ENCODE assay signal across 31 cellular contexts in the genomic region with DNA sequence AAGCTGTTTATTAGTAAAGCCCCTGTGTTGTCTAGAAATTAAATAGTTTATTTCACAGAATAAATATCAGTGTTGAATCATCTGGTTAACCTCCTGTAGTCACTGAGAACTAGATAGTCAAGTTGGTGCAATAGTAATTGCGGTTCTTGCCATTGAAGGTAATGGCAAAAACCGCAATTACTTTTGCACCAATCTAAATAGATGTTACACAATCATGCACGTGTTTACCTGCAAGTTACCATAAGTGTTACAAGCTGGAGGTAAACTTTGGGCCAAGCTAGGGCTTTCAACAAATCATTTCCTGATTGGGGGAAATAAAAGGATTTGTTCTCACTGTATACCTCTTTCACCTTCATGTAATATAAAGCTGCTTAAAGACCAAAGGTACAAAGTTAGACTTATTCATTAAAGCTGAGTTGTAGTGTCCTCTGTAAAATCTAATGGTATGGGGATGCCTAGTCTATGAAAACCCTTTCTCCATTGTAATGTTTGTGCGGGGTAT. TPM values are rescaled to one million over a fixed set of nuclear protein-coding genes. Genes with fewer than 3 reads are reported as not detected.
"Had no signal": no experiment of that assay in that cellular context is flagged by ENCODE, and none has a peak within 500 bp of the region (broad histone marks: within the 10 kb centered on the region; RNA-seq: fewer than 3 reads in every experiment).

No MANE protein-coding gene starts in this region.

- H3K4me3 Mint-ChIP-seq: activated CD8-positive, alpha-beta T cell treated with anti-CD3 and anti-CD28 coated beads for 36 hours; activated naive CD8-positive, alpha-beta T cell; activated T-cell treated with anti-CD3 and anti-CD28 coated beads, Interleukin-2, amount 50 U/mL, for 4 hours; activated T-helper 17 cell treated with anti-CD3 and anti-CD28 coated beads, Interleukin-2, amount 50 U/mL, for 72 hours; central memory CD8-positive, alpha-beta T cell; dendritic cell treated with granulocyte-macrophage colony-stimulating factor and Interleukin-4, amounts not matched to agents 40 ng/mL and 50 ng/mL, for 4 days; effector memory CD8-positive, alpha-beta T cell; WTC11 had no signal

- H3K27me3 Mint-ChIP-seq: activated T-helper 17 cell treated with anti-CD3 and anti-CD28 coated beads, Interleukin-2, amount 50 U/mL, for 72 hours; central memory CD8-positive, alpha-beta T cell; dendritic cell treated with granulocyte-macrophage colony-stimulating factor and Interleukin-4, amounts not matched to agents 40 ng/mL and 50 ng/mL, for 4 days; effector memory CD8-positive, alpha-beta T cell had no signal

- H3K4me3 ChIP-seq: coronary artery had no signal

- FAIRE-seq: astrocyte, bronchial epithelial cell, frontal cortex had no signal

- H3K27ac ChIP-seq: brain microvascular endothelial cell, coronary artery, VCaP had no signal

- H3K36me3 Mint-ChIP-seq: WTC11 had no signal

- H3K27me3 ChIP-seq: brain microvascular endothelial cell had no signal

- DNase-seq: activated CD4-positive, alpha-beta T cell treated with anti-CD3 and anti-CD28 coated beads for 48 hours; activated CD4-positive, alpha-beta T cell treated with anti-CD3 and anti-CD28 coated beads, Interleukin-2, amount 50 U/mL, for 1 hour; activated CD4-positive, alpha-beta T cell treated with anti-CD3 and anti-CD28 coated beads, Interleukin-2, amount 50 U/mL, for 48 hours; activated CD8-positive, alpha-beta T cell treated with anti-CD3 and anti-CD28 coated beads for 36 hours; activated effector memory CD4-positive, alpha-beta T cell treated with Interleukin-2 at 50 U/mL for 16 hours; activated gamma-delta T cell treated with Interleukin-2 at 50 U/mL for 16 hours; activated naive CD4-positive, alpha-beta T cell treated with anti-CD3 and anti-CD28 coated beads, Interleukin-2, amount 50 U/mL, for 16 hours; activated naive CD4-positive, alpha-beta T cell treated with Interleukin-2 at 50 U/mL for 16 hours; activated T-cell treated with anti-CD3 and anti-CD28 coated beads, Interleukin-2, amount 50 U/mL, for 4 hours; amniotic stem cell; anterior cingulate cortex; brain microvascular endothelial cell; effector CD4-positive, alpha-beta T cell; effector memory CD8-positive, alpha-beta T cell; foreskin fibroblast; T-helper 2 cell had no signal

- H3K9me3 Mint-ChIP-seq: activated CD8-positive, alpha-beta T cell treated with anti-CD3 and anti-CD28 coated beads for 36 hours; activated T-cell treated with anti-CD3 and anti-CD28 coated beads, Interleukin-2, amount 50 U/mL, for 4 hours; activated T-helper 17 cell treated with anti-CD3 and anti-CD28 coated beads, Interleukin-2, amount 50 U/mL, for 72 hours; central memory CD8-positive, alpha-beta T cell; dendritic cell treated with granulocyte-macrophage colony-stimulating factor and Interleukin-4, amounts not matched to agents 40 ng/mL and 50 ng/mL, for 4 days; effector memory CD8-positive, alpha-beta T cell; WTC11 had no signal

- H3K4me1 Mint-ChIP-seq: central memory CD8-positive, alpha-beta T cell had no signal

- ATAC-seq: activated CD8-positive, alpha-beta T cell treated with anti-CD3 and anti-CD28 coated beads for 36 hours; activated T-cell treated with anti-CD3 and anti-CD28 coated beads, Interleukin-2, amount 50 U/mL, for 4 hours; activated T-helper 17 cell treated with anti-CD3 and anti-CD28 coated beads, Interleukin-2, amount 50 U/mL, for 72 hours; effector memory CD8-positive, alpha-beta T cell; esophagus mucosa; WTC11 had no signal

- H3K27ac Mint-ChIP-seq: activated CD8-positive, alpha-beta T cell treated with anti-CD3 and anti-CD28 coated beads for 36 hours; activated naive CD8-positive, alpha-beta T cell; activated T-helper 17 cell treated with anti-CD3 and anti-CD28 coated beads, Interleukin-2, amount 50 U/mL, for 72 hours; dendritic cell treated with granulocyte-macrophage colony-stimulating factor and Interleukin-4, amounts not matched to agents 40 ng/mL and 50 ng/mL, for 4 days; WTC11 had no signal

RNA-seq across cellular contexts. Expression of a gene that starts 50.2 kb away (rescaled TPM):
- total RNA-seq: activated CD8-positive, alpha-beta T cell treated with anti-CD3 and anti-CD28 coated beads for 36 hours; activated T-cell treated with anti-CD3 and anti-CD28 coated beads, Interleukin-2, amount 50 U/mL, for 4 hours; activated T-helper 17 cell treated with anti-CD3 and anti-CD28 coated beads, Interleukin-2, amount 50 U/mL, for 72 hours; astrocyte; bronchial epithelial cell; cardiac septum; cerebellum; epithelial cell of proximal tubule; esophagus mucosa; frontal cortex; T-helper 1 cell treated with Interleukin-12 subunit alpha and Interleukin-12 subunit beta and Interleukin-4 antibody, amounts not matched to agents 30 ng/mL and 1 ng/mL, for 36 hours; WTC11 had no signal
